In the genomic region with DNA sequence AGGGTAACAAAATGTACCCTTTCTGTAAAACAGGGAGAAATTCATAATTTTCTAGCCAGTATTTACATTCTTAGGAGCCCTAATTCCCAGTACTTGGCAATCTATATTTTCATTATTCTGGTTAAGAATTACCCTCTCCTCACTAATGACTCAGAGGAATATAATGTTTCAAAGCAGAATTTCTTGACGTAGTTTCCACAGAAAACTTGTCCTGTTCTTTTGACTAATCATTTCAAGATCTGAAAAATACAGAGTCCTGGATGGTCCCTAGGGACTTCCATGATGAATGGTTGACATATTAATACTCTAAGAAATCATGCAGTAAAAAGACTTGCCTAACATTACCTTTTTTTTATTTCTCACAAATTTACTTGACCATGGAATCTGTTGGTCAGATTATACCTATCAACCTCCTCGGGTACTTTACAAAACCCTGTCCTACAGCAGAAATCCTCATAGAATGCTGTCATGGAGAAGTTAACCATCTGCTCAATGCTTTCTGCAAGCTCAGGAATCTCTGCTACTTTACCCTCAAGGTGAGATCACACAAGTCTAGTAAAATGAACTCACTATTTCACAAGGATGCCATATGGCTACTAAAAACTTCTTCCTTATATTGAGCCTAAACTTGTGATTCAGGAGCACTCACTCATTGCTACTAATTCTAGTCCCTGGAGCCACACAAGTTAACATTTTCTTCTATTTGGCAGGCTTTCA, we compare ENCODE assay signal across 17 cellular contexts.
A peak's percentile ranks its signal among the peaks of the same experiment; 100 is the strongest.
DNase-seq lines count a peak whose midpoint lies in the region; ATAC-seq and TF ChIP-seq lines count a peak whose summit lies in the region.
"Had no signal": no experiment of that assay in that cellular context is flagged by ENCODE, and none has a peak within 500 bp of the region (broad histone marks: within the 10 kb centered on the region; RNA-seq: fewer than 3 reads in every experiment).

No MANE protein-coding gene starts in this region.

- no peaks in the 10 kb centered on the region for H3K36me3 ChIP-seq in skeletal muscle satellite cell (ENCODE audit: insufficient read depth, low read length)
- H3K36me3 ChIP-seq: BLaER1 treated with 17β-estradiol and CSF1 and Interleukin-3, amounts not matched to agents 10 nM and 100 nM; WERI-Rb-1 had no signal

- peaks cover 50% of the 10 kb centered on the region for H3K4me1 ChIP-seq in skeletal muscle satellite cell (ENCODE audit: control insufficient read depth, insufficient read depth, low read length)

- peak overlapping the region; percentile 50 for H3K9ac ChIP-seq in skeletal muscle satellite cell (ENCODE audit: low read depth, low read length)
- H3K9ac ChIP-seq: BLaER1 treated with 17β-estradiol and CSF1 and Interleukin-3, amounts not matched to agents 10 nM and 100 nM had no signal

- H3K27me3 Mint-ChIP-seq in activated T-cell treated with anti-CD3 and anti-CD28 coated beads, Interleukin-2, amount 50 U/mL, for 72 hours (ENCODE audit: low read depth) = peaks cover 6% of the 10 kb centered on the region

- H3K4me3 Mint-ChIP-seq in activated T-cell treated with anti-CD3 and anti-CD28 coated beads, Interleukin-2, amount 50 U/mL, for 72 hours = no peak overlapping the region

- no peaks in the 10 kb centered on the region for H3K9me3 Mint-ChIP-seq in activated T-cell treated with anti-CD3 and anti-CD28 coated beads, Interleukin-2, amount 50 U/mL, for 72 hours

- peak overlapping the region; percentile 40 for H3K4me2 ChIP-seq in skeletal muscle satellite cell (ENCODE audit: low read length)
- H3K4me2 ChIP-seq: BLaER1 treated with 17β-estradiol and CSF1 and Interleukin-3, amounts not matched to agents 10 nM and 100 nM had no signal

- peak; percentile 77 for ATAC-seq in SK-N-SH treated with all-trans-retinoic acid at 6 μM for 48 hours
- ATAC-seq in activated T-cell treated with anti-CD3 and anti-CD28 coated beads, Interleukin-2, amount 50 U/mL, for 72 hours (replicated peaks in 1 of 2) = no peak

- H3K4me3 ChIP-seq in fibroblast of mammary gland (ENCODE audit: control insufficient read depth, low read depth, low read length) (no peak overlapping the region), skeletal muscle satellite cell (ENCODE audit: low read length) (no peak overlapping the region)
- H3K4me3 ChIP-seq: BLaER1 treated with 17β-estradiol and CSF1 and Interleukin-3, amounts not matched to agents 10 nM and 100 nM had no signal

- H3K27ac Mint-ChIP-seq in activated T-cell treated with anti-CD3 and anti-CD28 coated beads, Interleukin-2, amount 50 U/mL, for 72 hours = no peak overlapping the region

- peaks cover 13% of the 10 kb centered on the region for H3K27me3 ChIP-seq in skeletal muscle satellite cell (ENCODE audit: control insufficient read depth, insufficient read depth, low read length)
- H3K27me3 ChIP-seq: BLaER1 treated with 17β-estradiol and CSF1 and Interleukin-3, amounts not matched to agents 10 nM and 100 nM had no signal

- no peak for TF ChIP-seq CTCF in fibroblast of mammary gland (conservative IDR thresholded peaks at IDR 0.05; ENCODE audit: control insufficient read depth, insufficient read depth, low read depth, low read length)

- H3K36me3 Mint-ChIP-seq in activated T-cell treated with anti-CD3 and anti-CD28 coated beads, Interleukin-2, amount 50 U/mL, for 72 hours (ENCODE audit: insufficient read depth in 2 of 2) = no peaks in the 10 kb centered on the region

- H3K9me3 ChIP-seq in skeletal muscle satellite cell (replicated peaks; ENCODE audit: low read length) = no peaks in the 10 kb centered on the region
- H3K9me3 ChIP-seq: BLaER1 treated with 17β-estradiol and CSF1 and Interleukin-3, amounts not matched to agents 10 nM and 100 nM had no signal

- H3K4me1 Mint-ChIP-seq in activated T-cell treated with anti-CD3 and anti-CD28 coated beads, Interleukin-2, amount 50 U/mL, for 72 hours (ENCODE audit: low read depth) = no peaks in the 10 kb centered on the region

- DNase-seq in GM03348 (ENCODE audit: low spot score) (peak; percentile 16), fibroblast of mammary gland (ENCODE audit: low read depth) (peak; percentile 99), OCI-M2 (lab: John Stamatoyannopoulos, UW; ENCODE audit: unreplicated experiment) (no peak), NCI-H345 treated with DMSO at 0.1 percent for 48 hours (lab: John Stamatoyannopoulos, UW; ENCODE audit: unreplicated experiment) (no peak), pons (ENCODE audit: low spot score) (no peak)
- DNase-seq in activated T-cell treated with anti-CD3 and anti-CD28 coated beads, Interleukin-2, amount 50 U/mL, for 72 hours = no peak
- DNase-seq: anterior cingulate cortex, DMS53, foreskin melanocyte, NCI-H1694 treated with DMSO at 0.1 percent for 48 hours, NCI-H526, OCI-M1, SW 1271, WERI-Rb-1 had no signal

TF ChIP-seq in SK-N-SH treated with all-trans-retinoic acid at 6 μM for 48 hours, 23 proteins besides CTCF, POLR2A, EP300 and RAD21:
- TF ChIP-seq, protein P1, sequence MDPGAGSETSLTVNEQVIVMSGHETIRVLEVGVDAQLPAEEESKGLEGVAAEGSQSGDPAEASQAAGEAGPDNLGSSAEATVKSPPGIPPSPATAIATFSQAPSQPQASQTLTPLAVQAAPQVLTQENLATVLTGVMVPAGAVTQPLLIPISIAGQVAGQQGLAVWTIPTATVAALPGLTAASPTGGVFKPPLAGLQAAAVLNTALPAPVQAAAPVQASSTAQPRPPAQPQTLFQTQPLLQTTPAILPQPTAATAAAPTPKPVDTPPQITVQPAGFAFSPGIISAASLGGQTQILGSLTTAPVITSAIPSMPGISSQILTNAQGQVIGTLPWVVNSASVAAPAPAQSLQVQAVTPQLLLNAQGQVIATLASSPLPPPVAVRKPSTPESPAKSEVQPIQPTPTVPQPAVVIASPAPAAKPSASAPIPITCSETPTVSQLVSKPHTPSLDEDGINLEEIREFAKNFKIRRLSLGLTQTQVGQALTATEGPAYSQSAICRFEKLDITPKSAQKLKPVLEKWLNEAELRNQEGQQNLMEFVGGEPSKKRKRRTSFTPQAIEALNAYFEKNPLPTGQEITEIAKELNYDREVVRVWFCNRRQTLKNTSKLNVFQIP (CRISPR knock-in tag; IDR thresholded peaks at IDR 0.05; ENCODE audit: borderline replicate concordance, low read depth) = peak; percentile 50; the same call in 1 of the 2 replicates
- TF ChIP-seq ZC3H10 (CRISPR knock-in tag; IDR thresholded peaks at IDR 0.05) (0 out of 2 replicates have a peak, but pooled peaks have one; percentile 58), SNAI2 (CRISPR knock-in tag; IDR thresholded peaks at IDR 0.05) (no peak), TOX (CRISPR knock-in tag; IDR thresholded peaks at IDR 0.05; ENCODE audit: borderline replicate concordance) (peak; percentile 91; the same call in 1 of the 2 replicates)

Comparison
In these comparisons a context has a peak if more than half of its experiments do, and no peak if none do; other contexts are left out.
1. DNase-seq: peak in GM03348 (single experiment) and fibroblast of mammary gland (single experiment); none in OCI-M2 (single experiment), NCI-H345 treated with DMSO at 0.1 percent for 48 hours (single experiment), pons (single experiment) and activated T-cell treated with anti-CD3 and anti-CD28 coated beads, Interleukin-2, amount 50 U/mL, for 72 hours (0 of 2).